Comparison of ENCODE assay signal across 1 cellular context in the genomic region with DNA sequence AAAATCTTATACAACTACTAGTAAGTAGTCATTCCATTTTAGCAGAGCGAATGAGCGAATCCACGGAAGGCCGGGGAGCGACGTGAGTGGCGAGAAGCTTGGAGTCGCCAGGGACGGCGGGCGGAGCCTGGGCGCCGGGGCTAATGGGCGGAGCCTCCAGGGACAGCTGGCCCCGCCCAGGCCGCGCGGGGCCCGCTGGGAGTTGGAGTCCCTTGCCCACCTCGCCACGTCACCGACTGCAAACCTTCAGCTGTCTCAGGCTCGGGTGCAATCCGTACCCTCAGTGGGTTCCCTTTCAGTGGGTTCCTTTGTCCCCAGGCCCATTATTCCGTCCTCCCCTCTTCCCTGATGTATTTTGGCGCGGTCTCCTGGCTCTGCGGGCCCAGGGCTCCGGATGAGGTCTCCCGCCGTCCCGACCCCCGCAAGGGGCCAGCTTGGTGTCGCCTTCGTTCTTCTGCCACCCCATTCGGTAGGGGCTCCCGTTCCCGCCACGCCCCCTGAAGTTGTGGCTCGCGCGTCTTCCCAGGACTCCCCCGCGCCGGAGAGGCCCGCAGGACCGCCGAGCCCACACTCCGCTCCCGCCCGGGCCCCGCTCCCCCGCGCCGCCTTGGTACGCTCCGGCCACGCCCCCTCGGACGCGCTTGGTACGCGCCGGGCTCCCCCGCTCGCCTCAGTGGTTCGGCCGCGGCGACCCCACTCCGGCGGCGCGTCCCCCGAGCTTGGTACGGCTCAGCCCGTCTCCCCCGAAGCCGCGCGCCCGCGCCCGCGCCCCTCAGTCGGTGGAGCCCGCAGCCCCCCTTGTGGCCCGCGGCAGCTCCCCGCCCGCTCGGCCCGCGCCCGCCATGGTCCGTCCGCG.
A peak's percentile ranks its signal among the peaks of the same experiment; 100 is the strongest.
TF ChIP-seq lines count a peak whose summit lies in the region.

A gene (plus strand): TSS at position 673 of the 856 bp plus-strand sequence.

TF ChIP-seq in HepG2, 621 proteins besides CTCF, POLR2A, EP300 and RAD21 (continued from another document and continues in another):
- TF ChIP-seq, protein P1, sequence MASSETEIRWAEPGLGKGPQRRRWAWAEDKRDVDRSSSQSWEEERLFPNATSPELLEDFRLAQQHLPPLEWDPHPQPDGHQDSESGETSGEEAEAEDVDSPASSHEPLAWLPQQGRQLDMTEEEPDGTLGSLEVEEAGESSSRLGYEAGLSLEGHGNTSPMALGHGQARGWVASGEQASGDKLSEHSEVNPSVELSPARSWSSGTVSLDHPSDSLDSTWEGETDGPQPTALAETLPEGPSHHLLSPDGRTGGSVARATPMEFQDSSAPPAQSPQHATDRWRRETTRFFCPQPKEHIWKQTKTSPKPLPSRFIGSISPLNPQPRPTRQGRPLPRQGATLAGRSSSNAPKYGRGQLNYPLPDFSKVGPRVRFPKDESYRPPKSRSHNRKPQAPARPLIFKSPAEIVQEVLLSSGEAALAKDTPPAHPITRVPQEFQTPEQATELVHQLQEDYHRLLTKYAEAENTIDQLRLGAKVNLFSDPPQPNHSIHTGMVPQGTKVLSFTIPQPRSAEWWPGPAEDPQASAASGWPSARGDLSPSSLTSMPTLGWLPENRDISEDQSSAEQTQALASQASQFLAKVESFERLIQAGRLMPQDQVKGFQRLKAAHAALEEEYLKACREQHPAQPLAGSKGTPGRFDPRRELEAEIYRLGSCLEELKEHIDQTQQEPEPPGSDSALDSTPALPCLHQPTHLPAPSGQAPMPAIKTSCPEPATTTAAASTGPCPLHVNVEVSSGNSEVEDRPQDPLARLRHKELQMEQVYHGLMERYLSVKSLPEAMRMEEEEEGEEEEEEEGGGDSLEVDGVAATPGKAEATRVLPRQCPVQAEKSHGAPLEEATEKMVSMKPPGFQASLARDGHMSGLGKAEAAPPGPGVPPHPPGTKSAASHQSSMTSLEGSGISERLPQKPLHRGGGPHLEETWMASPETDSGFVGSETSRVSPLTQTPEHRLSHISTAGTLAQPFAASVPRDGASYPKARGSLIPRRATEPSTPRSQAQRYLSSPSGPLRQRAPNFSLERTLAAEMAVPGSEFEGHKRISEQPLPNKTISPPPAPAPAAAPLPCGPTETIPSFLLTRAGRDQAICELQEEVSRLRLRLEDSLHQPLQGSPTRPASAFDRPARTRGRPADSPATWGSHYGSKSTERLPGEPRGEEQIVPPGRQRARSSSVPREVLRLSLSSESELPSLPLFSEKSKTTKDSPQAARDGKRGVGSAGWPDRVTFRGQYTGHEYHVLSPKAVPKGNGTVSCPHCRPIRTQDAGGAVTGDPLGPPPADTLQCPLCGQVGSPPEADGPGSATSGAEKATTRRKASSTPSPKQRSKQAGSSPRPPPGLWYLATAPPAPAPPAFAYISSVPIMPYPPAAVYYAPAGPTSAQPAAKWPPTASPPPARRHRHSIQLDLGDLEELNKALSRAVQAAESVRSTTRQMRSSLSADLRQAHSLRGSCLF (CRISPR knock-in tag; IDR thresholded peaks at IDR 0.05; ENCODE audit: borderline replicate concordance): no peak
- TF ChIP-seq RBAK (CRISPR knock-in tag; IDR thresholded peaks at IDR 0.05) (no peak), ZNF766 (CRISPR knock-in tag; IDR thresholded peaks at IDR 0.05; ENCODE audit: borderline replicate concordance) (no peak), KDM5B (CRISPR knock-in tag; IDR thresholded peaks at IDR 0.05; ENCODE audit: borderline replicate concordance) (no peak; the same call in 1 of the 2 replicates), ZNF761 (CRISPR knock-in tag; conservative IDR thresholded peaks at IDR 0.05) (peak; percentile 40; the same call in 1 of the 2 replicates), SRF (IDR thresholded peaks at IDR 0.05; ENCODE audit: low read depth, low read length) (no peak), MBNL3 (CRISPR knock-in tag; conservative IDR thresholded peaks at IDR 0.05) (no peak), ZNF790 (CRISPR knock-in tag; IDR thresholded peaks at IDR 0.05; ENCODE audit: borderline replicate concordance) (no peak), ZNF672 (CRISPR knock-in tag; IDR thresholded peaks at IDR 0.05) (no peak), NONO (IDR thresholded peaks at IDR 0.05) (no peak), NONO (CRISPR knock-in tag; conservative IDR thresholded peaks at IDR 0.05) (peak; percentile 68; the same call in 1 of the 2 replicates), ZEB1 (IDR thresholded peaks at IDR 0.05; ENCODE audit: insufficient replicate concordance, low read depth) (no peak), ELF1 (CRISPR knock-in tag; IDR thresholded peaks at IDR 0.05) (0 out of 2 replicates have a peak, but pooled peaks have one; percentile 21), KDM5A (IDR thresholded peaks at IDR 0.05; ENCODE audit: borderline replicate concordance, low read length) (peak; percentile 54; the same call in 1 of the 2 replicates), JDP2 (CRISPR knock-in tag; IDR thresholded peaks at IDR 0.05; ENCODE audit: borderline replicate concordance) (no peak), ZNF501 (CRISPR knock-in tag; IDR thresholded peaks at IDR 0.05) (peak; percentile 47), POLR2AphosphoS5 (IDR thresholded peaks at IDR 0.05; ENCODE audit: low read depth, low read length) (peak; percentile 77), HMG20B (CRISPR knock-in tag; conservative IDR thresholded peaks at IDR 0.05) (no peak)
- TF ChIP-seq, protein P2, sequence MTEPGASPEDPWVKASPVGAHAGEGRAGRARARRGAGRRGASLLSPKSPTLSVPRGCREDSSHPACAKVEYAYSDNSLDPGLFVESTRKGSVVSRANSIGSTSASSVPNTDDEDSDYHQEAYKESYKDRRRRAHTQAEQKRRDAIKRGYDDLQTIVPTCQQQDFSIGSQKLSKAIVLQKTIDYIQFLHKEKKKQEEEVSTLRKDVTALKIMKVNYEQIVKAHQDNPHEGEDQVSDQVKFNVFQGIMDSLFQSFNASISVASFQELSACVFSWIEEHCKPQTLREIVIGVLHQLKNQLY (CRISPR knock-in tag; IDR thresholded peaks at IDR 0.05): no peak
- TF ChIP-seq, protein P3, sequence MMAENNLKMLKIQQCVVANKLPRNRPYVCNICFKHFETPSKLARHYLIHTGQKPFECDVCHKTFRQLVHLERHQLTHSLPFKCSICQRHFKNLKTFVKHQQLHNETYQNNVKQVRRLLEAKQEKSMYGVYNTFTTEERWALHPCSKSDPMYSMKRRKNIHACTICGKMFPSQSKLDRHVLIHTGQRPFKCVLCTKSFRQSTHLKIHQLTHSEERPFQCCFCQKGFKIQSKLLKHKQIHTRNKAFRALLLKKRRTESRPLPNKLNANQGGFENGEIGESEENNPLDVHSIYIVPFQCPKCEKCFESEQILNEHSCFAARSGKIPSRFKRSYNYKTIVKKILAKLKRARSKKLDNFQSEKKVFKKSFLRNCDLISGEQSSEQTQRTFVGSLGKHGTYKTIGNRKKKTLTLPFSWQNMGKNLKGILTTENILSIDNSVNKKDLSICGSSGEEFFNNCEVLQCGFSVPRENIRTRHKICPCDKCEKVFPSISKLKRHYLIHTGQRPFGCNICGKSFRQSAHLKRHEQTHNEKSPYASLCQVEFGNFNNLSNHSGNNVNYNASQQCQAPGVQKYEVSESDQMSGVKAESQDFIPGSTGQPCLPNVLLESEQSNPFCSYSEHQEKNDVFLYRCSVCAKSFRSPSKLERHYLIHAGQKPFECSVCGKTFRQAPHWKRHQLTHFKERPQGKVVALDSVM (CRISPR knock-in tag; IDR thresholded peaks at IDR 0.05): 0 out of 2 replicates have a peak, but pooled peaks have one; percentile 32
- TF ChIP-seq, protein P4, sequence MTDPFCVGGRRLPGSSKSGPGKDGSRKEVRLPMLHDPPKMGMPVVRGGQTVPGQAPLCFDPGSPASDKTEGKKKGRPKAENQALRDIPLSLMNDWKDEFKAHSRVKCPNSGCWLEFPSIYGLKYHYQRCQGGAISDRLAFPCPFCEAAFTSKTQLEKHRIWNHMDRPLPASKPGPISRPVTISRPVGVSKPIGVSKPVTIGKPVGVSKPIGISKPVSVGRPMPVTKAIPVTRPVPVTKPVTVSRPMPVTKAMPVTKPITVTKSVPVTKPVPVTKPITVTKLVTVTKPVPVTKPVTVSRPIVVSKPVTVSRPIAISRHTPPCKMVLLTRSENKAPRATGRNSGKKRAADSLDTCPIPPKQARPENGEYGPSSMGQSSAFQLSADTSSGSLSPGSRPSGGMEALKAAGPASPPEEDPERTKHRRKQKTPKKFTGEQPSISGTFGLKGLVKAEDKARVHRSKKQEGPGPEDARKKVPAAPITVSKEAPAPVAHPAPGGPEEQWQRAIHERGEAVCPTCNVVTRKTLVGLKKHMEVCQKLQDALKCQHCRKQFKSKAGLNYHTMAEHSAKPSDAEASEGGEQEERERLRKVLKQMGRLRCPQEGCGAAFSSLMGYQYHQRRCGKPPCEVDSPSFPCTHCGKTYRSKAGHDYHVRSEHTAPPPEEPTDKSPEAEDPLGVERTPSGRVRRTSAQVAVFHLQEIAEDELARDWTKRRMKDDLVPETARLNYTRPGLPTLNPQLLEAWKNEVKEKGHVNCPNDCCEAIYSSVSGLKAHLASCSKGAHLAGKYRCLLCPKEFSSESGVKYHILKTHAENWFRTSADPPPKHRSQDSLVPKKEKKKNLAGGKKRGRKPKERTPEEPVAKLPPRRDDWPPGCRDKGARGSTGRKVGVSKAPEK (CRISPR knock-in tag; IDR thresholded peaks at IDR 0.05; ENCODE audit: borderline replicate concordance): no peak
- TF ChIP-seq, protein P5, sequence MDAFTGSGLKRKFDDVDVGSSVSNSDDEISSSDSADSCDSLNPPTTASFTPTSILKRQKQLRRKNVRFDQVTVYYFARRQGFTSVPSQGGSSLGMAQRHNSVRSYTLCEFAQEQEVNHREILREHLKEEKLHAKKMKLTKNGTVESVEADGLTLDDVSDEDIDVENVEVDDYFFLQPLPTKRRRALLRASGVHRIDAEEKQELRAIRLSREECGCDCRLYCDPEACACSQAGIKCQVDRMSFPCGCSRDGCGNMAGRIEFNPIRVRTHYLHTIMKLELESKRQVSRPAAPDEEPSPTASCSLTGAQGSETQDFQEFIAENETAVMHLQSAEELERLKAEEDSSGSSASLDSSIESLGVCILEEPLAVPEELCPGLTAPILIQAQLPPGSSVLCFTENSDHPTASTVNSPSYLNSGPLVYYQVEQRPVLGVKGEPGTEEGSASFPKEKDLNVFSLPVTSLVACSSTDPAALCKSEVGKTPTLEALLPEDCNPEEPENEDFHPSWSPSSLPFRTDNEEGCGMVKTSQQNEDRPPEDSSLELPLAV (CRISPR knock-in tag; conservative IDR thresholded peaks at IDR 0.05; ENCODE audit: low read depth): no peak
- TF ChIP-seq, protein P6, sequence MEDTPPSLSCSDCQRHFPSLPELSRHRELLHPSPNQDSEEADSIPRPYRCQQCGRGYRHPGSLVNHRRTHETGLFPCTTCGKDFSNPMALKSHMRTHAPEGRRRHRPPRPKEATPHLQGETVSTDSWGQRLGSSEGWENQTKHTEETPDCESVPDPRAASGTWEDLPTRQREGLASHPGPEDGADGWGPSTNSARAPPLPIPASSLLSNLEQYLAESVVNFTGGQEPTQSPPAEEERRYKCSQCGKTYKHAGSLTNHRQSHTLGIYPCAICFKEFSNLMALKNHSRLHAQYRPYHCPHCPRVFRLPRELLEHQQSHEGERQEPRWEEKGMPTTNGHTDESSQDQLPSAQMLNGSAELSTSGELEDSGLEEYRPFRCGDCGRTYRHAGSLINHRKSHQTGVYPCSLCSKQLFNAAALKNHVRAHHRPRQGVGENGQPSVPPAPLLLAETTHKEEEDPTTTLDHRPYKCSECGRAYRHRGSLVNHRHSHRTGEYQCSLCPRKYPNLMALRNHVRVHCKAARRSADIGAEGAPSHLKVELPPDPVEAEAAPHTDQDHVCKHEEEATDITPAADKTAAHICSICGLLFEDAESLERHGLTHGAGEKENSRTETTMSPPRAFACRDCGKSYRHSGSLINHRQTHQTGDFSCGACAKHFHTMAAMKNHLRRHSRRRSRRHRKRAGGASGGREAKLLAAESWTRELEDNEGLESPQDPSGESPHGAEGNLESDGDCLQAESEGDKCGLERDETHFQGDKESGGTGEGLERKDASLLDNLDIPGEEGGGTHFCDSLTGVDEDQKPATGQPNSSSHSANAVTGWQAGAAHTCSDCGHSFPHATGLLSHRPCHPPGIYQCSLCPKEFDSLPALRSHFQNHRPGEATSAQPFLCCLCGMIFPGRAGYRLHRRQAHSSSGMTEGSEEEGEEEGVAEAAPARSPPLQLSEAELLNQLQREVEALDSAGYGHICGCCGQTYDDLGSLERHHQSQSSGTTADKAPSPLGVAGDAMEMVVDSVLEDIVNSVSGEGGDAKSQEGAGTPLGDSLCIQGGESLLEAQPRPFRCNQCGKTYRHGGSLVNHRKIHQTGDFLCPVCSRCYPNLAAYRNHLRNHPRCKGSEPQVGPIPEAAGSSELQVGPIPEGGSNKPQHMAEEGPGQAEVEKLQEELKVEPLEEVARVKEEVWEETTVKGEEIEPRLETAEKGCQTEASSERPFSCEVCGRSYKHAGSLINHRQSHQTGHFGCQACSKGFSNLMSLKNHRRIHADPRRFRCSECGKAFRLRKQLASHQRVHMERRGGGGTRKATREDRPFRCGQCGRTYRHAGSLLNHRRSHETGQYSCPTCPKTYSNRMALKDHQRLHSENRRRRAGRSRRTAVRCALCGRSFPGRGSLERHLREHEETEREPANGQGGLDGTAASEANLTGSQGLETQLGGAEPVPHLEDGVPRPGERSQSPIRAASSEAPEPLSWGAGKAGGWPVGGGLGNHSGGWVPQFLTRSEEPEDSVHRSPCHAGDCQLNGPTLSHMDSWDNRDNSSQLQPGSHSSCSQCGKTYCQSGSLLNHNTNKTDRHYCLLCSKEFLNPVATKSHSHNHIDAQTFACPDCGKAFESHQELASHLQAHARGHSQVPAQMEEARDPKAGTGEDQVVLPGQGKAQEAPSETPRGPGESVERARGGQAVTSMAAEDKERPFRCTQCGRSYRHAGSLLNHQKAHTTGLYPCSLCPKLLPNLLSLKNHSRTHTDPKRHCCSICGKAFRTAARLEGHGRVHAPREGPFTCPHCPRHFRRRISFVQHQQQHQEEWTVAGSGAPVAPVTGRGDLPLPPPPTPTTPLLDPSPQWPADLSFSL (CRISPR knock-in tag; IDR thresholded peaks at IDR 0.05): no peak
- TF ChIP-seq, protein P7, sequence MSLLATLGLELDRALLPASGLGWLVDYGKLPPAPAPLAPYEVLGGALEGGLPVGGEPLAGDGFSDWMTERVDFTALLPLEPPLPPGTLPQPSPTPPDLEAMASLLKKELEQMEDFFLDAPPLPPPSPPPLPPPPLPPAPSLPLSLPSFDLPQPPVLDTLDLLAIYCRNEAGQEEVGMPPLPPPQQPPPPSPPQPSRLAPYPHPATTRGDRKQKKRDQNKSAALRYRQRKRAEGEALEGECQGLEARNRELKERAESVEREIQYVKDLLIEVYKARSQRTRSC (CRISPR knock-in tag; IDR thresholded peaks at IDR 0.05; ENCODE audit: low read depth): 0 out of 2 replicates have a peak, but pooled peaks have one; percentile 77
- TF ChIP-seq, protein P8, sequence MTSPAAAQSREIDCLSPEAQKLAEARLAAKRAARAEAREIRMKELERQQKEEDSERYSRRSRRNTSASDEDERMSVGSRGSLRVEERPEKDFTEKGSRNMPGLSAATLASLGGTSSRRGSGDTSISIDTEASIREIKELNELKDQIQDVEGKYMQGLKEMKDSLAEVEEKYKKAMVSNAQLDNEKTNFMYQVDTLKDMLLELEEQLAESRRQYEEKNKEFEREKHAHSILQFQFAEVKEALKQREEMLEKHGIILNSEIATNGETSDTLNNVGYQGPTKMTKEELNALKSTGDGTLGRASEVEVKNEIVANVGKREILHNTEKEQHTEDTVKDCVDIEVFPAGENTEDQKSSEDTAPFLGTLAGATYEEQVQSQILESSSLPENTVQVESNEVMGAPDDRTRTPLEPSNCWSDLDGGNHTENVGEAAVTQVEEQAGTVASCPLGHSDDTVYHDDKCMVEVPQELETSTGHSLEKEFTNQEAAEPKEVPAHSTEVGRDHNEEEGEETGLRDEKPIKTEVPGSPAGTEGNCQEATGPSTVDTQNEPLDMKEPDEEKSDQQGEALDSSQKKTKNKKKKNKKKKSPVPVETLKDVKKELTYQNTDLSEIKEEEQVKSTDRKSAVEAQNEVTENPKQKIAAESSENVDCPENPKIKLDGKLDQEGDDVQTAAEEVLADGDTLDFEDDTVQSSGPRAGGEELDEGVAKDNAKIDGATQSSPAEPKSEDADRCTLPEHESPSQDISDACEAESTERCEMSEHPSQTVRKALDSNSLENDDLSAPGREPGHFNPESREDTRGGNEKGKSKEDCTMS (CRISPR knock-in tag; conservative IDR thresholded peaks at IDR 0.05): no peak
- TF ChIP-seq, protein P9, sequence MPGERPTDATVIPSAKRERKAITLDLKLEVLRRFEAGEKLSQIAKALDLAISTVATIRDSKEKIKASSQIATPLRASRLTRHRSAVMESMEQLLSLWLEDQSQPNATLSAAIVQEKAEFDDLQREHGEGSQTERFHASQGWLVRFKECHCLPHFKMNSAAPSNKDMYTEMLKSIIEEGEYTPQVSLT (CRISPR knock-in tag; IDR thresholded peaks at IDR 0.05; ENCODE audit: borderline replicate concordance, low read depth): no peak
